In the genomic region with DNA sequence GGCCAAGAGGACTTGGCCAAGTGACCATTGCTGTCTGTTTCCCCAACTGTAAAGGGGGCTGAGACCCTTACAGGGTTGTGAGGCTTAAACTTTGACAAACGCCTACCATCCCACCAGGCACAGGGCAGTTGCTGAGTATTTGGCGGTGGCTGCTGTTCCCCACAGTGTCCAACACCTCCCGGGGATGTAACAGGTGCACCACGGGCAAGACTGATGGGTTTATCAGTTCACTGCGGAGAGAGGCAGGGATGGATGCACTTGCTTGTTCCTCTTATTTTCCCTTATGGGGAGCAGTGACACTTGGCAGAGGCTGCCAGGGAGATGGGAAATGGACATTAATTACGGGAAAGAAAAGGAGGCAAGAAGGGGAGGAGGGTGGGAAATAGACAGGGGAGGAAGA, we compare ENCODE assay signal across 8 cellular contexts. TPM values are rescaled to one million over a fixed set of nuclear protein-coding genes. Genes with fewer than 3 reads are reported as not detected.
DNase-seq lines count a peak whose midpoint lies in the region; FAIRE-seq and TF ChIP-seq lines count a peak whose summit lies in the region.
"Not testable (repeated sequence)": the region's sequence is repeated elsewhere in the genome, so short reads cannot be mapped to it uniquely, and the experiment has no call there.

No MANE protein-coding gene starts in this region.

- intact Hi-C loops in Calu3 (cut with micrococcal nuclease; ENCODE audit: unreplicated experiment): loop anchor here (10.0 kb wide), 1 partner anchor 411 kb away; no protein-coding TSS in a partner anchor
- intact Hi-C loops in activated T-helper 2 cell treated with anti-CD3 and anti-CD28 coated beads, Interferon-gamma antibody, Interleukin-2, Interleukin-4, amounts not matched to agents 10 μg/mL and 5 μg/mL and 100 μg/mL, durations not matched to agents 14 hours and 24 hours and 36 hours (cut with micrococcal nuclease): loop anchor here (2.0 to 10.0 kb wide), 6 partner anchors 19 to 841 kb away; a partner anchor contains a TSS

- not testable (repeated sequence) for H3K27ac ChIP-seq in Karpas-422 (ENCODE audit: low read length)
- H3K27ac ChIP-seq in cingulate gyrus (ENCODE audit: low read depth, low read length): peak overlapping the region; percentile 47

- TF ChIP-seq POLR2A in Raji (IDR thresholded peaks at IDR 0.05; ENCODE audit: insufficient read depth, low read depth, low read length): 0 out of 2 replicates have a peak, but pooled peaks have one; percentile 25

- H3K9ac ChIP-seq in Karpas-422 (ENCODE audit: low read length): peak overlapping the region; percentile 83

- H3K36me3 Mint-ChIP-seq in Calu3 (ENCODE audit: insufficient read depth, unreplicated experiment): peaks cover 26% of the 10 kb centered on the region
- not testable (repeated sequence) for H3K36me3 Mint-ChIP-seq in activated T-helper 2 cell treated with anti-CD3 and anti-CD28 coated beads, Interferon-gamma antibody, Interleukin-2, Interleukin-4, amounts not matched to agents 10 μg/mL and 5 μg/mL and 100 μg/mL, durations not matched to agents 14 hours and 24 hours and 36 hours (ENCODE audit: low read depth)

- not testable (repeated sequence) for H3K79me2 ChIP-seq in Karpas-422 (ENCODE audit: low read length)

- not testable (repeated sequence) for H3K9me2 ChIP-seq in Karpas-422 (replicated peaks; ENCODE audit: insufficient read depth, low read length)

- FAIRE-seq in urothelium cell line (lab: Jason Lieb, UNC): peak; percentile 67

- CTCF ChIA-PET in Calu3 (lab: Charles Lee): not testable (repeated sequence)

- not testable (repeated sequence) for DNase-seq in Calu3; Karpas-422; activated T-helper 2 cell treated with anti-CD3 and anti-CD28 coated beads, Interferon-gamma antibody, Interleukin-2, Interleukin-4, amounts not matched to agents 10 μg/mL and 5 μg/mL and 100 μg/mL, durations not matched to agents 14 hours and 24 hours and 36 hours (ENCODE audit: low spot score); urothelium cell line (ENCODE audit: low spot score)

- BruUV-seq in Calu3 (replicated peaks; lab: Mats Ljungman, UMichigan): not testable (repeated sequence)

- H4K20me1 ChIP-seq in Karpas-422 (ENCODE audit: insufficient read depth, low read depth, low read length): not testable (repeated sequence)

- H3K36me3 ChIP-seq in Karpas-422 (ENCODE audit: insufficient read depth, low read length); neuron (ENCODE audit: insufficient read depth, low read length): not testable (repeated sequence)

- not testable (repeated sequence) for H3K27ac Mint-ChIP-seq in Calu3 (ENCODE audit: unreplicated experiment)
- H3K27ac Mint-ChIP-seq in activated T-helper 2 cell treated with anti-CD3 and anti-CD28 coated beads, Interferon-gamma antibody, Interleukin-2, Interleukin-4, amounts not matched to agents 10 μg/mL and 5 μg/mL and 100 μg/mL, durations not matched to agents 14 hours and 24 hours and 36 hours: peak overlapping the region; percentile 74

- H3K4me1 ChIP-seq in Karpas-422 (ENCODE audit: low read length) (peaks cover 30% of the 10 kb centered on the region), neuron (ENCODE audit: insufficient read depth, low read length) (peaks cover 27% of the 10 kb centered on the region)

- H3K4me3 Mint-ChIP-seq in Calu3 (ENCODE audit: low read depth, unreplicated experiment): peak overlapping the region; percentile 55
- peak overlapping the region; percentile 91 for H3K4me3 Mint-ChIP-seq in activated T-helper 2 cell treated with anti-CD3 and anti-CD28 coated beads, Interferon-gamma antibody, Interleukin-2, Interleukin-4, amounts not matched to agents 10 μg/mL and 5 μg/mL and 100 μg/mL, durations not matched to agents 14 hours and 24 hours and 36 hours (ENCODE audit: low read depth)

- H3K4me2 ChIP-seq in Karpas-422 (ENCODE audit: low read depth, low read length, poor library complexity, severe bottlenecking): peak overlapping the region; percentile 90

- H3K9me3 Mint-ChIP-seq in Calu3 (ENCODE audit: low read depth, unreplicated experiment); activated T-helper 2 cell treated with anti-CD3 and anti-CD28 coated beads, Interferon-gamma antibody, Interleukin-2, Interleukin-4, amounts not matched to agents 10 μg/mL and 5 μg/mL and 100 μg/mL, durations not matched to agents 14 hours and 24 hours and 36 hours: not testable (repeated sequence)

- not testable (repeated sequence) for H3K27me3 ChIP-seq in Karpas-422 (ENCODE audit: low read length)
- peaks cover 50% of the 10 kb centered on the region for H3K27me3 ChIP-seq in neuron (ENCODE audit: insufficient read depth, low read length)

- H3K4me3 ChIP-seq in Karpas-422 (ENCODE audit: low read length) (peak overlapping the region; percentile 76; the same call in 1 of the 2 replicates), iPS-18c (ENCODE audit: insufficient read depth, low read depth, low read length) (peak overlapping the region; percentile 62), neuron (ENCODE audit: low read length) (peak overlapping the region; percentile 1)

- TF ChIP-seq CTCF in Calu3 (IDR thresholded peaks at IDR 0.05; ENCODE audit: unreplicated experiment): not testable (repeated sequence)

- H2AFZ ChIP-seq in Karpas-422 (ENCODE audit: low read length); neuron (ENCODE audit: low read depth, low read length): not testable (repeated sequence)

- peaks cover 71% of the 10 kb centered on the region for H3K27me3 Mint-ChIP-seq in Calu3 (ENCODE audit: unreplicated experiment)
- H3K27me3 Mint-ChIP-seq in activated T-helper 2 cell treated with anti-CD3 and anti-CD28 coated beads, Interferon-gamma antibody, Interleukin-2, Interleukin-4, amounts not matched to agents 10 μg/mL and 5 μg/mL and 100 μg/mL, durations not matched to agents 14 hours and 24 hours and 36 hours (ENCODE audit: low read depth): peaks cover 25% of the 10 kb centered on the region

- H3K9me3 ChIP-seq in Karpas-422 (ENCODE audit: low read length); iPS-18c (ENCODE audit: control insufficient read depth, insufficient read depth, low read length); neuron (ENCODE audit: low read length): not testable (repeated sequence)

- peaks cover 33% of the 10 kb centered on the region for H3K4me1 Mint-ChIP-seq in Calu3 (ENCODE audit: low read depth, unreplicated experiment)
- H3K4me1 Mint-ChIP-seq in activated T-helper 2 cell treated with anti-CD3 and anti-CD28 coated beads, Interferon-gamma antibody, Interleukin-2, Interleukin-4, amounts not matched to agents 10 μg/mL and 5 μg/mL and 100 μg/mL, durations not matched to agents 14 hours and 24 hours and 36 hours (ENCODE audit: low read depth): peaks cover 21% of the 10 kb centered on the region

RNA-seq across cellular contexts. Expression of a gene that starts 16.7 kb away (rescaled TPM):
- not detected in 2 replicates for total RNA-seq in Calu3 (2022)
- not detected in 2 replicates for total RNA-seq in Karpas-422 (2014; rRNA removed; shearing (Covaris generic); ENCODE audit: low replicate concordance)
- total RNA-seq in activated T-helper 2 cell treated with anti-CD3 and anti-CD28 coated beads, Interferon-gamma antibody, Interleukin-2, Interleukin-4, amounts not matched to agents 10 μg/mL and 5 μg/mL and 100 μg/mL, durations not matched to agents 14 hours and 24 hours and 36 hours: not detected in 2 replicates

RNA-seq across cellular contexts. Expression of a gene that starts 19.6 kb away (rescaled TPM):
- total RNA-seq in Calu3 (2022): 94.8 and 107 TPM in 2 replicates
- total RNA-seq in Karpas-422 (2014; rRNA removed; shearing (Covaris generic); ENCODE audit: low replicate concordance): 59.7 and 80.7 TPM in 2 replicates
- total RNA-seq in activated T-helper 2 cell treated with anti-CD3 and anti-CD28 coated beads, Interferon-gamma antibody, Interleukin-2, Interleukin-4, amounts not matched to agents 10 μg/mL and 5 μg/mL and 100 μg/mL, durations not matched to agents 14 hours and 24 hours and 36 hours: 97.2 and 105 TPM in 2 replicates

RNA-seq across cellular contexts. Expression of a gene that starts 42.5 kb away (rescaled TPM):
- total RNA-seq in Calu3 (2022): 593 and 650 TPM in 2 replicates
- 541 and 657 TPM in 2 replicates for total RNA-seq in Karpas-422 (2014; rRNA removed; shearing (Covaris generic); ENCODE audit: low replicate concordance)
- 445 and 450 TPM in 2 replicates for total RNA-seq in activated T-helper 2 cell treated with anti-CD3 and anti-CD28 coated beads, Interferon-gamma antibody, Interleukin-2, Interleukin-4, amounts not matched to agents 10 μg/mL and 5 μg/mL and 100 μg/mL, durations not matched to agents 14 hours and 24 hours and 36 hours

Comparison
In these comparisons a context has a peak if more than half of its experiments do, and no peak if none do; other contexts are left out.
1. H3K4me3 ChIP-seq: peak in every context shown above with its lines; median percentile 76 in Karpas-422; 62 in iPS-18c; 1 in neuron.